Comparison of ENCODE assay signal across 13 cellular contexts in genomic region chr1:89725676-89726075, GRCh38.
DNase-seq lines count a peak whose midpoint lies in the region; ATAC-seq and TF ChIP-seq lines count a peak whose summit lies in the region.
"Had no signal": no experiment of that assay in that cellular context is flagged by ENCODE, and none has a peak within 500 bp of the region (broad histone marks: within the 10 kb centered on the region; RNA-seq: fewer than 3 reads in every experiment).

No MANE protein-coding gene starts in this region.

- peaks cover 65% of the 10 kb centered on the region for H3K36me3 Mint-ChIP-seq in activated CD8-positive, alpha-beta T cell treated with anti-CD3 and anti-CD28 coated beads, Interleukin-2, amount 10 ng/mL, durations not matched to agents 7 days and 5 days (ENCODE audit: low read depth)

- H3F3A ChIP-seq in SK-N-SH (replicated peaks; ENCODE audit: insufficient read depth) = peaks cover 13% of the 10 kb centered on the region

- H3K4me2 ChIP-seq in SK-N-SH (0 out of 2 replicates have a peak overlapping the region, but pooled peaks have one; percentile 35), BLaER1 (0 out of 2 replicates have a peak overlapping the region, but pooled peaks have one; percentile 58)

- TF ChIP-seq CTCF in SK-N-SH (IDR thresholded peaks at IDR 0.05) (no peak), lower lobe of right lung (IDR thresholded peaks at IDR 0.05) (no peak)

- H3K27ac Mint-ChIP-seq in activated CD8-positive, alpha-beta T cell treated with anti-CD3 and anti-CD28 coated beads, Interleukin-2, amount 10 ng/mL, durations not matched to agents 7 days and 5 days = peak overlapping the region; percentile 85
- H3K27ac Mint-ChIP-seq: progenitor cell of endocrine pancreas had no signal

- no peak overlapping the region for H3K4me3 Mint-ChIP-seq in activated CD8-positive, alpha-beta T cell treated with anti-CD3 and anti-CD28 coated beads, Interleukin-2, amount 10 ng/mL, durations not matched to agents 7 days and 5 days

- H3K9ac ChIP-seq in SK-N-SH = no peak overlapping the region
- no peak overlapping the region for H3K9ac ChIP-seq in BLaER1

- H3K27ac ChIP-seq in SK-N-SH (ENCODE audit: low read depth in 2 of 2, low read length in 1 of 2) = no peak overlapping the region
- H3K27ac ChIP-seq in BLaER1 = 0 out of 2 replicates have a peak overlapping the region, but pooled peaks have one; percentile 5
- peak overlapping the region; percentile 53 for H3K27ac ChIP-seq in lower lobe of right lung
- H3K27ac ChIP-seq: suprapubic skin had no signal

- H3K4me1 ChIP-seq in SK-N-SH (ENCODE audit: control insufficient read depth in 1 of 2, insufficient read depth in 2 of 2, low read depth in 1 of 2, low read length in 1 of 2) = peaks cover 2 to 22% of the 10 kb centered on the region in 2 experiments; a peak in 3 of 4 replicates
- peaks cover 59% of the 10 kb centered on the region for H3K4me1 ChIP-seq in BLaER1
- H3K4me1 ChIP-seq in lower lobe of right lung = peaks cover 39% of the 10 kb centered on the region

- H3K4me1 Mint-ChIP-seq in activated CD8-positive, alpha-beta T cell treated with anti-CD3 and anti-CD28 coated beads, Interleukin-2, amount 10 ng/mL, durations not matched to agents 7 days and 5 days (ENCODE audit: low read depth) = peaks cover 80% of the 10 kb centered on the region

- H2AFZ ChIP-seq in SK-N-SH (ENCODE audit: low read depth) = no peak overlapping the region; the same call in 1 of the 2 replicates

- POLR2A ChIA-PET in SK-N-SH (lab: Yijun Ruan, JAX) = no interaction called here
- POLR2A ChIA-PET in activated CD8-positive, alpha-beta T cell treated with anti-CD3 and anti-CD28 coated beads, Interleukin-2, amount 10 ng/mL, durations not matched to agents 7 days and 5 days (lab: Charles Lee) = interaction anchor here (1.7 kb wide), 1 partner anchor 33 kb away, joined by 10 read pairs; no protein-coding TSS in a partner anchor

- DNase-seq in SK-N-SH (no peak), lower lobe of right lung (no peak), retina (no peak)
- no peak for DNase-seq in activated CD8-positive, alpha-beta T cell treated with anti-CD3 and anti-CD28 coated beads, Interleukin-2, amount 10 ng/mL, durations not matched to agents 7 days and 5 days
- DNase-seq: 8988T, kidney glomerular epithelial cell, NCI-H1048 had no signal

- TF ChIP-seq EP300 in SK-N-SH (IDR thresholded peaks at IDR 0.05; ENCODE audit: borderline replicate concordance in 1 of 2, low read depth in 1 of 2, low read length in 1 of 2) = no peak

- H3K9me3 ChIP-seq in SK-N-SH = no peaks in the 10 kb centered on the region
- no peaks in the 10 kb centered on the region; the same call in 1 of the 2 replicates for H3K9me3 ChIP-seq in BLaER1
- no peaks in the 10 kb centered on the region for H3K9me3 ChIP-seq in lower lobe of right lung
- H3K9me3 ChIP-seq: suprapubic skin had no signal

- no peaks in the 10 kb centered on the region for H3K79me2 ChIP-seq in SK-N-SH (ENCODE audit: insufficient read depth)

- ATAC-seq in SK-N-SH treated with all-trans-retinoic acid at 6 μM for 48 hours (no peak), lower lobe of right lung (peak in 1 of 2 donors; percentile 46), GM18520 (IDR thresholded peaks at IDR 0.05; ENCODE audit: unreplicated experiment) (no peak), HG03159 (IDR thresholded peaks at IDR 0.05; ENCODE audit: unreplicated experiment) (no peak)
- ATAC-seq in activated CD8-positive, alpha-beta T cell treated with anti-CD3 and anti-CD28 coated beads, Interleukin-2, amount 10 ng/mL, durations not matched to agents 7 days and 5 days = no peak

- intact Hi-C loops in lower lobe of right lung (cut with DNase I) = no loop called here

- WGBS in SK-N-SH (ENCODE audit: low lambda C conversion rate) = 94% methylated on average over 4 of the region's 4 CpGs

- CTCF ChIA-PET in SK-N-SH (lab: Yijun Ruan, JAX) = interaction anchor here (1.2 kb wide), 1 partner anchor 90 kb away, joined by 4 read pairs; no protein-coding TSS in a partner anchor
- CTCF ChIA-PET in activated CD8-positive, alpha-beta T cell treated with anti-CD3 and anti-CD28 coated beads, Interleukin-2, amount 10 ng/mL, durations not matched to agents 7 days and 5 days (lab: Charles Lee) = interaction anchor here (1.0 to 2.5 kb wide), 3 partner anchors 10 to 38 kb away, joined by 3 to 15 read pairs (median 7); no protein-coding TSS in a partner anchor

- no peaks in the 10 kb centered on the region for H4K20me1 ChIP-seq in SK-N-SH (ENCODE audit: insufficient read depth)
- no peaks in the 10 kb centered on the region for H4K20me1 ChIP-seq in BLaER1

- H3K27me3 ChIP-seq in SK-N-SH (ENCODE audit: insufficient read depth) = no peaks in the 10 kb centered on the region
- H3K27me3 ChIP-seq in BLaER1 = no peaks in the 10 kb centered on the region
- no peaks in the 10 kb centered on the region for H3K27me3 ChIP-seq in lower lobe of right lung (ENCODE audit: low read depth)
- H3K27me3 ChIP-seq: suprapubic skin had no signal

- no peak overlapping the region for H3K4me3 ChIP-seq in SK-N-SH (ENCODE audit: low read depth in 2 of 2, low read length in 1 of 2)
- H3K4me3 ChIP-seq in BLaER1 = no peak overlapping the region
- H3K4me3 ChIP-seq in lower lobe of right lung = no peak overlapping the region
- H3K4me3 ChIP-seq: suprapubic skin had no signal

- no peaks in the 10 kb centered on the region for H3K9me2 ChIP-seq in SK-N-SH

- no peaks in the 10 kb centered on the region for H3K27me3 Mint-ChIP-seq in activated CD8-positive, alpha-beta T cell treated with anti-CD3 and anti-CD28 coated beads, Interleukin-2, amount 10 ng/mL, durations not matched to agents 7 days and 5 days (ENCODE audit: low read depth)
- H3K27me3 Mint-ChIP-seq: progenitor cell of endocrine pancreas had no signal

- H3K9me3 Mint-ChIP-seq in activated CD8-positive, alpha-beta T cell treated with anti-CD3 and anti-CD28 coated beads, Interleukin-2, amount 10 ng/mL, durations not matched to agents 7 days and 5 days (ENCODE audit: insufficient read depth) = no peaks in the 10 kb centered on the region

- H3K36me3 ChIP-seq in SK-N-SH (replicated peaks in 1 of 2; ENCODE audit: control insufficient read depth in 1 of 2, insufficient read depth in 2 of 2, low read length in 1 of 2) = no peaks in the 10 kb centered on the region
- 0 out of 2 replicates have a peak, but pooled peaks cover 4% of the 10 kb centered on the region for H3K36me3 ChIP-seq in BLaER1
- H3K36me3 ChIP-seq in lower lobe of right lung = no peaks in the 10 kb centered on the region
- H3K36me3 ChIP-seq: suprapubic skin had no signal

- TF ChIP-seq RAD21 in SK-N-SH (IDR thresholded peaks at IDR 0.05; ENCODE audit: low read length) = no peak

TF ChIP-seq in SK-N-SH, 30 proteins besides CTCF, POLR2A, EP300 and RAD21:
- no peak for TF ChIP-seq CHD2 (IDR thresholded peaks at IDR 0.05; ENCODE audit: low read length, partially characterized antibody)
- no peak for TF ChIP-seq TCF12 (IDR thresholded peaks at IDR 0.05)
TF ChIP-seq in SK-N-SH: peak in this region for 0.

TF ChIP-seq in SK-N-SH treated with all-trans-retinoic acid at 6 μM for 48 hours, 23 proteins besides CTCF, POLR2A, EP300 and RAD21 (continues in another document):
- no peak for TF ChIP-seq OSR1 (CRISPR knock-in tag; IDR thresholded peaks at IDR 0.05)
- TF ChIP-seq ISL1 (CRISPR knock-in tag; IDR thresholded peaks at IDR 0.05) = no peak
- TF ChIP-seq CSDC2 (CRISPR knock-in tag; IDR thresholded peaks at IDR 0.05) = no peak
- no peak for TF ChIP-seq TCF4 (CRISPR knock-in tag; IDR thresholded peaks at IDR 0.05; ENCODE audit: borderline replicate concordance)
- no peak for TF ChIP-seq POU6F1 (CRISPR knock-in tag; IDR thresholded peaks at IDR 0.05; ENCODE audit: borderline replicate concordance, low read depth)
- TF ChIP-seq PATZ1 (CRISPR knock-in tag; IDR thresholded peaks at IDR 0.05; ENCODE audit: borderline replicate concordance) = no peak
- TF ChIP-seq PPARA (CRISPR knock-in tag; IDR thresholded peaks at IDR 0.05; ENCODE audit: borderline replicate concordance) = no peak
- TF ChIP-seq BACH2 (CRISPR knock-in tag; IDR thresholded peaks at IDR 0.05; ENCODE audit: borderline replicate concordance) = no peak
- TF ChIP-seq TOX (CRISPR knock-in tag; IDR thresholded peaks at IDR 0.05; ENCODE audit: borderline replicate concordance) = no peak
- no peak for TF ChIP-seq ESRRG (CRISPR knock-in tag; IDR thresholded peaks at IDR 0.05)
- TF ChIP-seq ZFP30 (CRISPR knock-in tag; IDR thresholded peaks at IDR 0.05) = no peak

Comparison
In these comparisons a context has a peak if more than half of its experiments do, and no peak if none do; other contexts are left out.
1. H3K27ac ChIP-seq: peak in BLaER1 (single experiment) and lower lobe of right lung (single experiment); none in SK-N-SH (0 of 2).